34 cellular contexts compared by ENCODE assay signal in the genomic region with DNA sequence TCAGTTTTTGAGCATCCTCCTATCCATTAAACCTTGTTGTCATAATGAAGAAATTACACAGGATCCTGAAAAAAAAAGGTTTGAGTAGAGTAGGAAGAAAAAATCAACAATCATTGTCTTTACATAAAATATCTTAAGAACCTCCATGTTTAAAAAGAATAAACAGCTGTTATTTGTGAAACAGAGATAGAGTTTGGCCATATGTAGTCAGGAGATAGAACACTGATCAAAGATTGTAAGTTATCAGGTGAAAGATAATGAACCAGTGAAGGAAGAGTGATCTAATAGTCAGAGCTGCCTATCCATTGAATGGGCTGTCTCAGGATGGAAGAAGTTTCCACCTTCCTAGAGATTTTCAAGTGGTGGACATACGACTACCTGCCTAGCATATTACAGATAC.
"Had no signal": no experiment of that assay in that cellular context is flagged by ENCODE, and none has a peak within 500 bp of the region (broad histone marks: within the 10 kb centered on the region; RNA-seq: fewer than 3 reads in every experiment).

No MANE protein-coding gene starts in this region.

- H3K4me1 ChIP-seq: adrenal gland, ascending aorta, body of pancreas, breast epithelium had no signal

- FAIRE-seq: astrocyte, bronchial epithelial cell had no signal

- H3K36me3 ChIP-seq: adrenal gland, ascending aorta, brain microvascular endothelial cell, breast epithelium, cardiac muscle cell had no signal

- H3K9me3 ChIP-seq: adrenal gland, ascending aorta, body of pancreas, breast epithelium had no signal

- ATAC-seq: activated naive CD4-positive, alpha-beta T cell treated with anti-CD3 and anti-CD28 coated beads, Interleukin-2, amount 50 U/mL, for 72 hours; activated naive CD8-positive, alpha-beta T cell treated with anti-CD3 and anti-CD28 coated beads, Interleukin-2, amount 50 U/mL, for 24 hours; activated T-cell treated with anti-CD3 and anti-CD28 coated beads, Interleukin-2, amount 50 U/mL, for 4 hours; activated T-cell treated with anti-CD3 and anti-CD28 coated beads, Interleukin-2, amount 50 U/mL, for 72 hours; activated T-helper 17 cell treated with anti-CD3 and anti-CD28 coated beads, Interleukin-2, amount 50 U/mL, for 72 hours; body of pancreas had no signal

- H3K27ac ChIP-seq: adrenal gland, ascending aorta, body of pancreas, brain microvascular endothelial cell, breast epithelium, cardiac muscle cell had no signal

- H3K4me3 ChIP-seq: adrenal gland, ascending aorta, body of pancreas, breast epithelium, cardiac muscle cell had no signal

- DNase-seq: activated effector memory CD4-positive, alpha-beta T cell treated with anti-CD3 and anti-CD28 coated beads, Interleukin-2, amount 50 U/mL, for 16 hours; activated effector memory CD4-positive, alpha-beta T cell treated with Interleukin-2 at 50 U/mL for 16 hours; activated gamma-delta T cell; activated gamma-delta T cell treated with Interleukin-2 at 50 U/mL for 16 hours; activated naive CD4-positive, alpha-beta T cell; activated naive CD4-positive, alpha-beta T cell treated with anti-CD3 and anti-CD28 coated beads for 36 hours; activated naive CD4-positive, alpha-beta T cell treated with anti-CD3 and anti-CD28 coated beads, Interleukin-2, amount 10 ng/mL, durations not matched to agents 7 days and 5 days; activated naive CD4-positive, alpha-beta T cell treated with anti-CD3 and anti-CD28 coated beads, Interleukin-2, amount 50 U/mL, for 16 hours; activated naive CD4-positive, alpha-beta T cell treated with Interleukin-2 at 50 U/mL for 16 hours; activated naive CD8-positive, alpha-beta T cell treated with anti-CD3 and anti-CD28 coated beads for 36 hours; activated naive CD8-positive, alpha-beta T cell treated with anti-CD3 and anti-CD28 coated beads, Interleukin-2, amount 10 ng/mL, durations not matched to agents 7 days and 5 days; activated naive CD8-positive, alpha-beta T cell treated with anti-CD3 and anti-CD28 coated beads, Interleukin-2, amount 50 U/mL, for 24 hours; activated T-cell treated with anti-CD3 and anti-CD28 coated beads, Interleukin-2, amount 50 U/mL, for 1 hour; activated T-cell treated with anti-CD3 and anti-CD28 coated beads, Interleukin-2, amount 50 U/mL, for 24 hours; activated T-cell treated with anti-CD3 and anti-CD28 coated beads, Interleukin-2, amount 50 U/mL, for 4 hours; activated T-cell treated with anti-CD3 and anti-CD28 coated beads, Interleukin-2, amount 50 U/mL, for 48 hours; activated T-cell treated with anti-CD3 and anti-CD28 coated beads, Interleukin-2, amount 50 U/mL, for 72 hours; adrenal gland; amniotic stem cell; amygdala; anterior cingulate cortex; aorta; body of pancreas; brain microvascular endothelial cell; caudate nucleus; central memory CD4-positive, alpha-beta T cell; cerebellar nuclear complex had no signal

- H3K27me3 ChIP-seq: adrenal gland, ascending aorta, body of pancreas, brain microvascular endothelial cell, breast epithelium, cardiac muscle cell had no signal
